Comparison of ENCODE assay signal across 16 cellular contexts in genomic region chr11:128929991-128930390, GRCh38. TPM values are rescaled to one million over a fixed set of nuclear protein-coding genes. Genes with fewer than 3 reads are reported as not detected.
DNase-seq lines count a peak whose midpoint lies in the region; ATAC-seq and TF ChIP-seq lines count a peak whose summit lies in the region.
"Had no signal": no experiment of that assay in that cellular context is flagged by ENCODE, and none has a peak within 500 bp of the region (broad histone marks: within the 10 kb centered on the region; RNA-seq: fewer than 3 reads in every experiment).

No MANE protein-coding gene starts in this region.

- no peak overlapping the region for H3K4me3 Mint-ChIP-seq in dendritic cell treated with granulocyte-macrophage colony-stimulating factor and Interleukin-4, amounts not matched to agents 40 ng/mL and 50 ng/mL, for 4 days
- no peak overlapping the region for H3K4me3 Mint-ChIP-seq in osteocyte (ENCODE audit: unreplicated experiment)

- no peak overlapping the region for H3K9ac ChIP-seq in neural cell (ENCODE audit: low read length)

- H3K9me3 ChIP-seq in neural cell (ENCODE audit: low read length), result no peaks in the 10 kb centered on the region
- H3K9me3 ChIP-seq: prostate gland, suprapubic skin had no signal

- peaks cover 5% of the 10 kb centered on the region for H3K27me3 Mint-ChIP-seq in dendritic cell treated with granulocyte-macrophage colony-stimulating factor and Interleukin-4, amounts not matched to agents 40 ng/mL and 50 ng/mL, for 4 days
- peaks cover 60% of the 10 kb centered on the region for H3K27me3 Mint-ChIP-seq in osteocyte (ENCODE audit: unreplicated experiment)

- no peaks in the 10 kb centered on the region for H3K9me3 Mint-ChIP-seq in dendritic cell treated with granulocyte-macrophage colony-stimulating factor and Interleukin-4, amounts not matched to agents 40 ng/mL and 50 ng/mL, for 4 days
- no peaks in the 10 kb centered on the region for H3K9me3 Mint-ChIP-seq in osteocyte (ENCODE audit: unreplicated experiment)

- H3K4me3 ChIP-seq in neural cell (ENCODE audit: low read length), result no peak overlapping the region
- H3K4me3 ChIP-seq: prostate gland, suprapubic skin had no signal

- no peaks in the 10 kb centered on the region for H3K36me3 Mint-ChIP-seq in dendritic cell treated with granulocyte-macrophage colony-stimulating factor and Interleukin-4, amounts not matched to agents 40 ng/mL and 50 ng/mL, for 4 days (ENCODE audit: low read depth)
- no peaks in the 10 kb centered on the region for H3K36me3 Mint-ChIP-seq in osteocyte (ENCODE audit: unreplicated experiment)

- no peaks in the 10 kb centered on the region for H3K36me3 ChIP-seq in neural cell (ENCODE audit: insufficient read depth, low read length)
- H3K36me3 ChIP-seq: prostate gland, suprapubic skin had no signal

- TF ChIP-seq CTCF in neural cell (IDR thresholded peaks at IDR 0.05; ENCODE audit: poor library complexity, severe bottlenecking), result no peak
- TF ChIP-seq CTCF in osteocyte (IDR thresholded peaks at IDR 0.05), result no peak

- intact Hi-C loops in dendritic cell treated with granulocyte-macrophage colony-stimulating factor and Interleukin-4, amounts not matched to agents 40 ng/mL and 50 ng/mL, for 4 days (cut with micrococcal nuclease), result no loop called here

- H3K9me2 ChIP-seq in neural cell (ENCODE audit: insufficient read depth, low read length), result no peaks in the 10 kb centered on the region

- DNase-seq in Daoy (ENCODE audit: low read depth) (peak; percentile 51), osteocyte (ENCODE audit: extremely low spot score, unreplicated experiment) (no peak), NCI-H2227 treated with DMSO at 0.1 percent for 48 hours (lab: John Stamatoyannopoulos, UW) (no peak)
- DNase-seq: activated gamma-delta T cell, caudate nucleus, NCI-H2171 had no signal

- no peak overlapping the region for H3K4me2 ChIP-seq in neural cell (ENCODE audit: low read length)

- H4K20me1 ChIP-seq in neural cell (ENCODE audit: insufficient read depth), result no peaks in the 10 kb centered on the region

- ATAC-seq in GM18873 (IDR thresholded peaks at IDR 0.05; ENCODE audit: low FRiP score, unreplicated experiment), result no peak
- ATAC-seq in GM18502 (IDR thresholded peaks at IDR 0.05; ENCODE audit: poor library complexity, unreplicated experiment), result no peak

- H3K27ac Mint-ChIP-seq in dendritic cell treated with granulocyte-macrophage colony-stimulating factor and Interleukin-4, amounts not matched to agents 40 ng/mL and 50 ng/mL, for 4 days, result peak overlapping the region; percentile 38
- H3K27ac Mint-ChIP-seq in osteocyte (ENCODE audit: unreplicated experiment), result no peak overlapping the region

- TF ChIP-seq EP300 in Ishikawa (IDR thresholded peaks at IDR 0.05; ENCODE audit: borderline replicate concordance), result peak; percentile 59
- TF ChIP-seq EP300 in neural cell (conservative IDR thresholded peaks at IDR 0.05; ENCODE audit: poor library complexity, severe bottlenecking), result no peak

- peaks cover 7% of the 10 kb centered on the region for H3F3A ChIP-seq in neural cell (ENCODE audit: insufficient read depth, low read length, poor library complexity, severe bottlenecking)

- H3K27me3 ChIP-seq in neural cell (ENCODE audit: insufficient read depth, low read depth, low read length), result no peaks in the 10 kb centered on the region
- H3K27me3 ChIP-seq: suprapubic skin had no signal

- H2AFZ ChIP-seq in neural cell (ENCODE audit: low read depth, low read length), result no peak overlapping the region

- H3K4me1 Mint-ChIP-seq in dendritic cell treated with granulocyte-macrophage colony-stimulating factor and Interleukin-4, amounts not matched to agents 40 ng/mL and 50 ng/mL, for 4 days (ENCODE audit: low read depth), result peaks cover 20% of the 10 kb centered on the region
- peaks cover 4% of the 10 kb centered on the region for H3K4me1 Mint-ChIP-seq in osteocyte (ENCODE audit: unreplicated experiment)

- no peak for TF ChIP-seq RAD21 in Ishikawa (IDR thresholded peaks at IDR 0.05; ENCODE audit: low read depth)
- TF ChIP-seq RAD21 in neural cell (conservative IDR thresholded peaks at IDR 0.05), result no peak

- peak overlapping the region; percentile 27 for H3K27ac ChIP-seq in neural cell (ENCODE audit: low read length)
- H3K27ac ChIP-seq: C4-2B, prostate gland, suprapubic skin, VCaP had no signal

- no peaks in the 10 kb centered on the region for H3K79me2 ChIP-seq in neural cell (replicated peaks; ENCODE audit: insufficient read depth, low read length)

TF ChIP-seq in Ishikawa, 13 proteins besides CTCF, POLR2A, EP300 and RAD21:
- no peak for TF ChIP-seq EGR1 (IDR thresholded peaks at IDR 0.05)
- TF ChIP-seq TCF12 (IDR thresholded peaks at IDR 0.05; ENCODE audit: low read depth), result peak; percentile 77
- TF ChIP-seq TEAD4 (IDR thresholded peaks at IDR 0.05), result 0 out of 2 replicates have a peak, but pooled peaks have one; percentile 20
- no peak for TF ChIP-seq FOXM1 (IDR thresholded peaks at IDR 0.05; ENCODE audit: borderline replicate concordance, low read depth)
- no peak for TF ChIP-seq USF1 (IDR thresholded peaks at IDR 0.05)
TF ChIP-seq in Ishikawa: peak in this region for 2.

TF ChIP-seq in neural cell, 6 proteins besides CTCF, POLR2A, EP300 and RAD21:
- TF ChIP-seq TAF1 (IDR thresholded peaks at IDR 0.05; ENCODE audit: low read depth) (no peak), EZH2 (IDR thresholded peaks at IDR 0.05; ENCODE audit: borderline replicate concordance, insufficient read depth, low read length, poor library complexity, severe bottlenecking) (no peak), POLR2AphosphoS5 (IDR thresholded peaks at IDR 0.05) (no peak), REST (IDR thresholded peaks at IDR 0.05; ENCODE audit: borderline replicate concordance) (no peak), MXI1 (conservative IDR thresholded peaks at IDR 0.05; ENCODE audit: poor library complexity, severe bottlenecking) (no peak), SMC3 (conservative IDR thresholded peaks at IDR 0.05; ENCODE audit: poor library complexity) (no peak)

RNA-seq across cellular contexts. Expression of gene TP53AIP1, which starts 12.7 kb away (rescaled TPM):
- not detected in 2 replicates for total RNA-seq in Daoy (2014; rRNA removed; shearing (Covaris generic))
- 0.68 and 1.4 TPM in 2 replicates for polyA plus RNA-seq in neural cell
- polyA minus RNA-seq in neural cell, result 0.73 and 0.81 TPM in 2 replicates
- total RNA-seq in osteocyte, result not detected in 2 replicates
- total RNA-seq: mononuclear cell had no signal

RNA-seq across cellular contexts. Expression of gene KCNJ5, which starts 38.8 kb away (rescaled TPM):
- not detected in 2 replicates for total RNA-seq in Daoy (2014; rRNA removed; shearing (Covaris generic))
- polyA plus RNA-seq in neural cell, result 0.34 and 1.1 TPM in 2 replicates
- 0.69 and 1.2 TPM in 2 replicates for polyA minus RNA-seq in neural cell
- total RNA-seq in osteocyte, result not detected in 2 replicates
